31 cellular contexts compared by ENCODE assay signal in genomic region chr15:47622058-47622457, GRCh38.
"Had no signal": no experiment of that assay in that cellular context is flagged by ENCODE, and none has a peak within 500 bp of the region (broad histone marks: within the 10 kb centered on the region; RNA-seq: fewer than 3 reads in every experiment).

No MANE protein-coding gene starts in this region.

- H3K36me3 ChIP-seq: adrenal gland, ascending aorta, breast epithelium, cardiac muscle cell, colonic mucosa, esophagus squamous epithelium, gastroesophageal sphincter, WERI-Rb-1 had no signal

- H3K27me3 ChIP-seq: ascending aorta, breast epithelium, cardiac muscle cell, colonic mucosa, gastroesophageal sphincter had no signal

- ATAC-seq: activated CD4-positive, CD25-positive, alpha-beta regulatory T cell treated with anti-CD3 and anti-CD28 coated beads, Interleukin-2, amount 50 U/mL, for 24 hours; activated CD8-positive, alpha-beta T cell treated with anti-CD3 and anti-CD28 coated beads for 36 hours; activated naive CD8-positive, alpha-beta T cell treated with anti-CD3 and anti-CD28 coated beads, Interleukin-2, amount 50 U/mL, for 24 hours; activated T-cell treated with anti-CD3 and anti-CD28 coated beads, Interleukin-2, amount 50 U/mL, for 4 hours; activated T-helper 17 cell treated with anti-CD3 and anti-CD28 coated beads, Interleukin-2, amount 50 U/mL, for 72 hours; gastroesophageal sphincter; T-helper 17 cell had no signal

- DNase-seq: activated B cell treated with CpG ODN at 0.5 μM for 24 hours; activated CD4-positive, alpha-beta T cell treated with anti-CD3 and anti-CD28 coated beads for 48 hours; activated CD4-positive, alpha-beta T cell treated with anti-CD3 and anti-CD28 coated beads, Interleukin-2, amount 50 U/mL, for 1 hour; activated CD4-positive, alpha-beta T cell treated with anti-CD3 and anti-CD28 coated beads, Interleukin-2, amount 50 U/mL, for 48 hours; activated CD8-positive, alpha-beta memory T cell treated with anti-CD3 and anti-CD28 coated beads for 24 hours; activated CD8-positive, alpha-beta T cell treated with anti-CD3 and anti-CD28 coated beads for 36 hours; activated effector memory CD4-positive, alpha-beta T cell treated with Interleukin-2 at 50 U/mL for 16 hours; activated naive CD4-positive, alpha-beta T cell treated with anti-CD3 and anti-CD28 coated beads for 36 hours; activated naive CD8-positive, alpha-beta T cell treated with anti-CD3 and anti-CD28 coated beads for 36 hours; activated naive CD8-positive, alpha-beta T cell treated with anti-CD3 and anti-CD28 coated beads, Interleukin-2, amount 50 U/mL, for 24 hours; activated T-cell treated with anti-CD3 and anti-CD28 coated beads, Interleukin-2, amount 50 U/mL, for 4 hours; adrenal gland; central memory CD4-positive, alpha-beta T cell; cerebellar nuclear complex; effector CD8-positive, alpha-beta T cell; esophagus squamous epithelium; foreskin melanocyte; head of caudate nucleus; T-helper 17 cell; T1000; WERI-Rb-1 had no signal

- H3K4me1 ChIP-seq: adrenal gland, breast epithelium, colonic mucosa, gastroesophageal sphincter had no signal

- H3K9me3 ChIP-seq: adrenal gland, ascending aorta, breast epithelium, colonic mucosa, esophagus squamous epithelium, gastroesophageal sphincter had no signal

- H3K27ac ChIP-seq: adrenal gland, ascending aorta, breast epithelium, cardiac muscle cell, colonic mucosa, epithelial cell of prostate, esophagus squamous epithelium, gastroesophageal sphincter, WERI-Rb-1 had no signal

- FAIRE-seq: endometrium, endothelial cell of umbilical vein had no signal

- H3K4me3 ChIP-seq: adrenal gland, ascending aorta, breast epithelium, cardiac muscle cell, colonic mucosa, esophagus squamous epithelium, gastroesophageal sphincter had no signal
